8 cellular contexts compared by ENCODE assay signal in the genomic region with DNA sequence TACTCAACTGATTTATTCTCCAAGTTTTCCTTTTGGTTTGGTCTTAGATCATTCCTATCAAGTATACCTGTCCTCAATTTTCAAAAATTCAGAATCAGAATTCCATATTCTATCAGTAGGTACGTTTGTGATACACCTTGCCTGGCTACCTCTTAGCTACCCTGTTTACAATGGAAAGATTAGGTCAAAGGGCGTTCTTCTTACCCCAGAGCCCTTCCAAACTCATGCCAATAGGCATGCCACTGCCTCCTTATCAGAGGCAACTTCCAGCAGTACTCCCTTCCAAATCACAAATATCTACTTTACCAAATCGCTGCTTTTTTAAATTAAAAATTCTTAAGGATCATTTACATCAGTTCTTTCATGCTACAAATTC. TPM values are rescaled to one million over a fixed set of nuclear protein-coding genes. Genes with fewer than 3 reads are reported as not detected.
DNase-seq lines count a peak whose midpoint lies in the region; ATAC-seq and TF ChIP-seq lines count a peak whose summit lies in the region.

No MANE protein-coding gene starts in this region.

- peaks cover 11% of the 10 kb centered on the region for H3K4me1 ChIP-seq in rectal smooth muscle tissue (ENCODE audit: control insufficient read depth, insufficient read depth, low read length)

- TF ChIP-seq CTCF in GM12865 (IDR thresholded peaks at IDR 0.05; ENCODE audit: insufficient read depth, low read depth, low read length, missing control alignments) (no peak), fibroblast of villous mesenchyme (IDR thresholded peaks at IDR 0.05; ENCODE audit: insufficient read depth, low read depth, low read length) (no peak)

- H3K27ac ChIP-seq in SK-N-MC (no peak overlapping the region), rectal smooth muscle tissue (ENCODE audit: low read depth, low read length) (peak overlapping the region; percentile 33)

- H3K4me3 ChIP-seq in GM12865 (ENCODE audit: low read depth, low read length): peak overlapping the region; percentile 93
- H3K4me3 ChIP-seq in SK-N-MC: peak overlapping the region; percentile 99
- H3K4me3 ChIP-seq in fibroblast of villous mesenchyme (ENCODE audit: low read depth, low read length): peak overlapping the region; percentile 89
- peak overlapping the region; percentile 71 for H3K4me3 ChIP-seq in rectal smooth muscle tissue (ENCODE audit: low read length)

- no peaks in the 10 kb centered on the region for H3K9me3 ChIP-seq in SK-N-MC (ENCODE audit: low read depth, low read length)

- peak overlapping the region; percentile 91 for H3K9ac ChIP-seq in SK-N-MC (ENCODE audit: insufficient read length)
- H3K9ac ChIP-seq in rectal smooth muscle tissue (ENCODE audit: low read length): no peak overlapping the region

- H3K36me3 ChIP-seq in SK-N-MC (ENCODE audit: insufficient read depth, low read length) (peaks cover 45% of the 10 kb centered on the region), rectal smooth muscle tissue (ENCODE audit: control insufficient read depth, insufficient read depth, low read length) (peaks cover 4% of the 10 kb centered on the region)

- DNase-seq in GM12865 (ENCODE audit: low read depth): no peak
- DNase-seq in SK-N-MC (ENCODE audit: low read depth, low spot score): no peak
- DNase-seq in fibroblast of villous mesenchyme (ENCODE audit: low read depth): no peak
- DNase-seq in cerebellar cortex (ENCODE audit: low spot score): no peak
- DNase-seq in globus pallidus (ENCODE audit: low spot score): no peak
- DNase-seq in NCI-H1092 (lab: John Stamatoyannopoulos, UW): no peak

- peaks cover 3% of the 10 kb centered on the region for H3K27me3 ChIP-seq in rectal smooth muscle tissue (ENCODE audit: control insufficient read depth, insufficient read depth, low read length)

- no peak for ATAC-seq in GM18907 (IDR thresholded peaks at IDR 0.05; ENCODE audit: unreplicated experiment)

RNA-seq across cellular contexts. Expression of a gene that starts 1.0 kb away (rescaled TPM):
- total RNA-seq in fibroblast of villous mesenchyme: 15.5 and 17.1 TPM in 2 replicates

RNA-seq across cellular contexts. Expression of a gene that starts 45.8 kb away (rescaled TPM):
- total RNA-seq in fibroblast of villous mesenchyme: not detected in 2 replicates

RNA-seq across cellular contexts. Expression of a gene that starts 52.2 kb away (rescaled TPM):
- total RNA-seq in fibroblast of villous mesenchyme: 34.8 and 44.0 TPM in 2 replicates
